2 cellular contexts compared by ENCODE assay signal in genomic region chr7:74115326-74115725, GRCh38.
TF ChIP-seq lines count a peak whose summit lies in the region.

No MANE protein-coding gene starts in this region.

TF ChIP-seq in A549, 52 proteins besides CTCF, POLR2A, EP300 and RAD21:
- TF ChIP-seq NR3C1 (IDR thresholded peaks at IDR 0.05) (no peak), BCL3 (IDR thresholded peaks at IDR 0.05) (no peak), HOXB5 (CRISPR knock-in tag; IDR thresholded peaks at IDR 0.05) (no peak), TP53 (CRISPR knock-in tag; IDR thresholded peaks at IDR 0.05) (no peak), CEBPB (IDR thresholded peaks at IDR 0.05) (no peak), RFX5 (IDR thresholded peaks at IDR 0.05) (no peak), RARB (CRISPR knock-in tag; IDR thresholded peaks at IDR 0.05) (no peak), CBX8 (IDR thresholded peaks at IDR 0.05) (no peak), MAZ (IDR thresholded peaks at IDR 0.05; ENCODE audit: borderline replicate concordance, low read depth, low read length) (no peak), CBX2 (IDR thresholded peaks at IDR 0.05; ENCODE audit: borderline replicate concordance, low read depth) (no peak), RNF2 (IDR thresholded peaks at IDR 0.05; ENCODE audit: borderline replicate concordance, low read depth) (no peak), SMC3 (IDR thresholded peaks at IDR 0.05) (no peak), MAX (IDR thresholded peaks at IDR 0.05) (no peak), ZC3H11A (IDR thresholded peaks at IDR 0.05) (no peak), HOXA7 (CRISPR knock-in tag; IDR thresholded peaks at IDR 0.05) (no peak), HDAC2 (IDR thresholded peaks at IDR 0.05) (no peak), ATOH8 (CRISPR knock-in tag; IDR thresholded peaks at IDR 0.05; ENCODE audit: low read depth) (no peak), ELK1 (IDR thresholded peaks at IDR 0.05; ENCODE audit: low read depth, low read length) (no peak)

TF ChIP-seq in GM23338, 12 proteins besides CTCF, POLR2A, EP300 and RAD21:
- TF ChIP-seq STAT1 (IDR thresholded peaks at IDR 0.05; ENCODE audit: unreplicated experiment) (no peak), ZNF331 (CRISPR knock-in tag; IDR thresholded peaks at IDR 0.05; ENCODE audit: low read depth) (no peak), CREB1 (CRISPR knock-in tag; IDR thresholded peaks at IDR 0.05; ENCODE audit: low read depth) (no peak), ETS1 (IDR thresholded peaks at IDR 0.05) (no peak), EZH2phosphoT487 (IDR thresholded peaks at IDR 0.05; ENCODE audit: unreplicated experiment) (no peak), POLR2AphosphoS5 (IDR thresholded peaks at IDR 0.05; ENCODE audit: low read depth) (no peak), NANOG (IDR thresholded peaks at IDR 0.05; ENCODE audit: borderline replicate concordance) (no peak), JUNB (IDR thresholded peaks at IDR 0.05; ENCODE audit: unreplicated experiment) (no peak), REST (IDR thresholded peaks at IDR 0.05; ENCODE audit: unreplicated experiment) (no peak), EZH2 (IDR thresholded peaks at IDR 0.05; ENCODE audit: low read depth, unreplicated experiment) (no peak), ZNF114 (CRISPR knock-in tag; IDR thresholded peaks at IDR 0.05) (no peak), ZNF462 (CRISPR knock-in tag; IDR thresholded peaks at IDR 0.05) (no peak)
